In the genomic region with DNA sequence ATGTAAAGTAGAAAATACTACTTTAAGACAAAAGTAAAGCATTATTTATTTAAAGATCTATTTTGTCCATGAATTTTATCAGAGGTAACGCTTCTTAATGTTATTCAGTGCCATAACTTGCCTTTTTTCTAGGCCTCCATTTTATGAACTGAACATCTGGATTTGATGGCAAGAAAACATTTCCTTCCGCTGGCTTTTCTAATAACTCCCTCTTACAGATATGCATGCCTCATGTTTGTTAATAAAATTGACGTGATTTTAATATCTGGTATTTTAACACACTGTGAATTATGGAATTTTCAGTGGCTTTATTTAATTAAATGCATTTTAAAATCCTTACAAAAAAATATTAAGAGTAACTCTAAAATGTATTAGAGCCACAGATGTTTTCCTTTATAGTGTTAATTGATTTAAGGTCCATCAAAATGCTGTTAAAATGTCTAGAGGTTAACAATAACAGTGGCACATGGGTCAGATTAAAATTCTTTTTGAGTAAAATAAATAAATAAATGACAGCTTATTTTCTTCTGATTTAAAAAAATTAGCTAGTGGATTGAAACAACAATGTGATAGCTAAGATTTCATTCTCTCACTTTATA, we compare ENCODE assay signal across 23 cellular contexts. TPM values are rescaled to one million over a fixed set of nuclear protein-coding genes. Genes with fewer than 3 reads are reported as not detected.
A peak's percentile ranks its signal among the peaks of the same experiment; 100 is the strongest.
DNase-seq lines count a peak whose midpoint lies in the region; ATAC-seq and TF ChIP-seq lines count a peak whose summit lies in the region.
"Had no signal": no experiment of that assay in that cellular context is flagged by ENCODE, and none has a peak within 500 bp of the region (broad histone marks: within the 10 kb centered on the region; RNA-seq: fewer than 3 reads in every experiment).

No MANE protein-coding gene starts in this region.

- no peaks in the 10 kb centered on the region for H4K20me1 ChIP-seq in Karpas-422 (ENCODE audit: insufficient read depth, low read depth, low read length)

- H3K36me3 Mint-ChIP-seq in activated CD8-positive, alpha-beta memory T cell treated with anti-CD3 and anti-CD28 coated beads, Interleukin-2, amount 10 ng/mL, durations not matched to agents 7 days and 5 days = peaks cover 61% of the 10 kb centered on the region
- peaks cover 66% of the 10 kb centered on the region for H3K36me3 Mint-ChIP-seq in activated T-helper 2 cell treated with anti-CD3 and anti-CD28 coated beads, Interferon-gamma antibody, Interleukin-2, Interleukin-4, amounts not matched to agents 10 μg/mL and 5 μg/mL and 100 μg/mL, durations not matched to agents 14 hours and 24 hours and 36 hours (ENCODE audit: low read depth)
- peaks cover 24% of the 10 kb centered on the region for H3K36me3 Mint-ChIP-seq in natural killer cell treated with Interleukin-12 subunit alpha and Interleukin-12 subunit beta and Interleukin-15 and Interleukin-18, amount 100 ng/mL, for 72 hours

- 0 out of 2 replicates have a peak overlapping the region, but pooled peaks have one; percentile 0 for H3K9ac ChIP-seq in Karpas-422 (ENCODE audit: low read length)

- peak overlapping the region; percentile 99 for H3K27ac ChIP-seq in Karpas-422 (ENCODE audit: low read length)
- H3K27ac ChIP-seq in testis = no peak overlapping the region
- H3K27ac ChIP-seq: PC-9, SJSA1, tibial artery had no signal

- no peaks in the 10 kb centered on the region for H3K9me2 ChIP-seq in Karpas-422 (replicated peaks; ENCODE audit: insufficient read depth, low read length)

- peaks cover 73% of the 10 kb centered on the region for H3K4me1 Mint-ChIP-seq in activated CD8-positive, alpha-beta memory T cell treated with anti-CD3 and anti-CD28 coated beads, Interleukin-2, amount 10 ng/mL, durations not matched to agents 7 days and 5 days
- peaks cover 68% of the 10 kb centered on the region for H3K4me1 Mint-ChIP-seq in activated T-helper 2 cell treated with anti-CD3 and anti-CD28 coated beads, Interferon-gamma antibody, Interleukin-2, Interleukin-4, amounts not matched to agents 10 μg/mL and 5 μg/mL and 100 μg/mL, durations not matched to agents 14 hours and 24 hours and 36 hours (ENCODE audit: low read depth)
- peaks cover 57 to 72% of the 10 kb centered on the region in 2 donors for H3K4me1 Mint-ChIP-seq in natural killer cell treated with Interleukin-12 subunit alpha and Interleukin-12 subunit beta and Interleukin-15 and Interleukin-18, amount 100 ng/mL, for 72 hours (ENCODE audit: low read depth in 2 of 2)

- intact Hi-C loops in activated T-helper 2 cell treated with anti-CD3 and anti-CD28 coated beads, Interferon-gamma antibody, Interleukin-2, Interleukin-4, amounts not matched to agents 10 μg/mL and 5 μg/mL and 100 μg/mL, durations not matched to agents 14 hours and 24 hours and 36 hours (cut with micrococcal nuclease) = loop anchor here (5.0 kb wide), 1 partner anchor 278 kb away; no protein-coding TSS in a partner anchor
- intact Hi-C loops in testis (cut with DNase I; ENCODE audit: low total_unique reads) = no loop called here
- intact Hi-C loops in head of caudate nucleus (cut with DNase I) = no loop called here

- peaks cover 75% of the 10 kb centered on the region for H3K79me2 ChIP-seq in Karpas-422 (ENCODE audit: low read length)

- no peaks in the 10 kb centered on the region for H3K27me3 Mint-ChIP-seq in activated CD8-positive, alpha-beta memory T cell treated with anti-CD3 and anti-CD28 coated beads, Interleukin-2, amount 10 ng/mL, durations not matched to agents 7 days and 5 days
- H3K27me3 Mint-ChIP-seq in activated T-helper 2 cell treated with anti-CD3 and anti-CD28 coated beads, Interferon-gamma antibody, Interleukin-2, Interleukin-4, amounts not matched to agents 10 μg/mL and 5 μg/mL and 100 μg/mL, durations not matched to agents 14 hours and 24 hours and 36 hours (ENCODE audit: low read depth) = no peaks in the 10 kb centered on the region
- no peaks in the 10 kb centered on the region for H3K27me3 Mint-ChIP-seq in natural killer cell treated with Interleukin-12 subunit alpha and Interleukin-12 subunit beta and Interleukin-15 and Interleukin-18, amount 100 ng/mL, for 72 hours

- H3K4me3 ChIP-seq in Karpas-422 (ENCODE audit: low read length) = peak overlapping the region; percentile 7; the same call in 1 of the 2 replicates
- no peak overlapping the region for H3K4me3 ChIP-seq in testis
- H3K4me3 ChIP-seq: PC-9, SJSA1, tibial artery had no signal

- WGBS in testis, 2 donors = 91 to 93% methylated on average over 3 of the region's 3 CpGs

- H3K27me3 ChIP-seq in Karpas-422 (ENCODE audit: low read length) = no peaks in the 10 kb centered on the region
- H3K27me3 ChIP-seq in testis = no peaks in the 10 kb centered on the region
- H3K27me3 ChIP-seq: SJSA1, tibial artery had no signal

- no peak for TF ChIP-seq POLR2A in testis (IDR thresholded peaks at IDR 0.05)

- H3K36me3 ChIP-seq in Karpas-422 (ENCODE audit: insufficient read depth, low read length) (peaks cover 30% of the 10 kb centered on the region), testis (ENCODE audit: low read depth, missing control alignments) (no peaks in the 10 kb centered on the region)
- H3K36me3 ChIP-seq: SJSA1, tibial artery had no signal

- H3K4me1 ChIP-seq in Karpas-422 (ENCODE audit: low read length) (peaks cover 100% of the 10 kb centered on the region), testis (no peaks in the 10 kb centered on the region)

- CTCF ChIA-PET in activated CD8-positive, alpha-beta memory T cell treated with anti-CD3 and anti-CD28 coated beads, Interleukin-2, amount 10 ng/mL, durations not matched to agents 7 days and 5 days (lab: Charles Lee) = no interaction called here

- peak overlapping the region; percentile 9 for H3K4me3 Mint-ChIP-seq in activated CD8-positive, alpha-beta memory T cell treated with anti-CD3 and anti-CD28 coated beads, Interleukin-2, amount 10 ng/mL, durations not matched to agents 7 days and 5 days
- peak overlapping the region; percentile 15 for H3K4me3 Mint-ChIP-seq in activated T-helper 2 cell treated with anti-CD3 and anti-CD28 coated beads, Interferon-gamma antibody, Interleukin-2, Interleukin-4, amounts not matched to agents 10 μg/mL and 5 μg/mL and 100 μg/mL, durations not matched to agents 14 hours and 24 hours and 36 hours (ENCODE audit: low read depth)
- H3K4me3 Mint-ChIP-seq in natural killer cell treated with Interleukin-12 subunit alpha and Interleukin-12 subunit beta and Interleukin-15 and Interleukin-18, amount 100 ng/mL, for 72 hours = peak overlapping the region; percentile 31
- H3K4me3 Mint-ChIP-seq: endodermal cell, nephron progenitor cell had no signal

- H3K9me3 ChIP-seq in Karpas-422 (ENCODE audit: low read length) (no peaks in the 10 kb centered on the region), testis (no peaks in the 10 kb centered on the region)
- H3K9me3 ChIP-seq: SJSA1, tibial artery had no signal

- DNase-seq in activated CD8-positive, alpha-beta memory T cell treated with anti-CD3 and anti-CD28 coated beads, Interleukin-2, amount 10 ng/mL, durations not matched to agents 7 days and 5 days = no peak
- no peak for DNase-seq in activated CD8-positive, alpha-beta memory T cell treated with anti-CD3 and anti-CD28 coated beads, Interleukin-2, amount 50 U/mL, for 4 hours
- DNase-seq in Karpas-422 = no peak
- DNase-seq in activated T-helper 2 cell treated with anti-CD3 and anti-CD28 coated beads, Interferon-gamma antibody, Interleukin-2, Interleukin-4, amounts not matched to agents 10 μg/mL and 5 μg/mL and 100 μg/mL, durations not matched to agents 14 hours and 24 hours and 36 hours (ENCODE audit: low spot score) = no peak
- DNase-seq in natural killer cell treated with Interleukin-12 subunit alpha and Interleukin-12 subunit beta and Interleukin-15 and Interleukin-18, amount 100 ng/mL, for 72 hours (ENCODE audit: low spot score) = no peak
- DNase-seq in testis = no peak
- DNase-seq in nucleus accumbens (lab: John Stamatoyannopoulos, UW) = no peak
- no peak for DNase-seq in head of caudate nucleus
- DNase-seq: activated effector memory CD4-positive, alpha-beta T cell treated with anti-CD3 and anti-CD28 coated beads, Interleukin-2, amount 50 U/mL, for 16 hours; C1 segment of cervical spinal cord; endodermal cell; kidney glomerular epithelial cell; mesendoderm; NCI-H1694; NCI-H2227 treated with DMSO at 0.1 percent for 48 hours; NCI-H82; nephron progenitor cell; PC-9; stimulated activated CD4-positive, alpha-beta T cell treated with anti-CD3 and anti-CD28 coated beads, Interleukin-12 subunit alpha, Interleukin-12 subunit beta, amount 100 ng/mL, for 4 hours; tibial artery had no signal

- no peak overlapping the region for H2AFZ ChIP-seq in Karpas-422 (ENCODE audit: low read length)
- H2AFZ ChIP-seq: PC-9 had no signal

- peak overlapping the region; percentile 62 for H3K27ac Mint-ChIP-seq in activated CD8-positive, alpha-beta memory T cell treated with anti-CD3 and anti-CD28 coated beads, Interleukin-2, amount 10 ng/mL, durations not matched to agents 7 days and 5 days
- peak overlapping the region; percentile 44 for H3K27ac Mint-ChIP-seq in activated T-helper 2 cell treated with anti-CD3 and anti-CD28 coated beads, Interferon-gamma antibody, Interleukin-2, Interleukin-4, amounts not matched to agents 10 μg/mL and 5 μg/mL and 100 μg/mL, durations not matched to agents 14 hours and 24 hours and 36 hours
- H3K27ac Mint-ChIP-seq in natural killer cell treated with Interleukin-12 subunit alpha and Interleukin-12 subunit beta and Interleukin-15 and Interleukin-18, amount 100 ng/mL, for 72 hours = peak overlapping the region; percentile 87 to 90
- H3K27ac Mint-ChIP-seq: endodermal cell, nephron progenitor cell had no signal

- peak overlapping the region; percentile 86 for H3K4me2 ChIP-seq in Karpas-422 (ENCODE audit: low read depth, low read length, poor library complexity, severe bottlenecking)
- H3K4me2 ChIP-seq: PC-9 had no signal

- TF ChIP-seq CTCF in testis (IDR thresholded peaks at IDR 0.05) = no peak

- ATAC-seq in activated CD8-positive, alpha-beta memory T cell treated with anti-CD3 and anti-CD28 coated beads, Interleukin-2, amount 10 ng/mL, durations not matched to agents 7 days and 5 days = no peak
- no peak for ATAC-seq in natural killer cell treated with Interleukin-12 subunit alpha and Interleukin-12 subunit beta and Interleukin-15 and Interleukin-18, amount 100 ng/mL, for 72 hours

- no peaks in the 10 kb centered on the region for H3K9me3 Mint-ChIP-seq in activated CD8-positive, alpha-beta memory T cell treated with anti-CD3 and anti-CD28 coated beads, Interleukin-2, amount 10 ng/mL, durations not matched to agents 7 days and 5 days (ENCODE audit: low read depth)
- H3K9me3 Mint-ChIP-seq in activated T-helper 2 cell treated with anti-CD3 and anti-CD28 coated beads, Interferon-gamma antibody, Interleukin-2, Interleukin-4, amounts not matched to agents 10 μg/mL and 5 μg/mL and 100 μg/mL, durations not matched to agents 14 hours and 24 hours and 36 hours = no peaks in the 10 kb centered on the region
- H3K9me3 Mint-ChIP-seq in natural killer cell treated with Interleukin-12 subunit alpha and Interleukin-12 subunit beta and Interleukin-15 and Interleukin-18, amount 100 ng/mL, for 72 hours = peaks cover 8% of the 10 kb centered on the region
- H3K9me3 Mint-ChIP-seq: endodermal cell, nephron progenitor cell had no signal

RNA-seq across cellular contexts. Expression of a gene that starts 15.1 kb away (rescaled TPM):
- total RNA-seq in activated CD8-positive, alpha-beta memory T cell treated with anti-CD3 and anti-CD28 coated beads, Interleukin-2, amount 10 ng/mL, durations not matched to agents 7 days and 5 days = 100 to 1,000 TPM; 556 to 674 TPM
- 367 and 812 TPM in 2 replicates for total RNA-seq in Karpas-422 (2014; rRNA removed; shearing (Covaris generic); ENCODE audit: low replicate concordance)
- total RNA-seq in activated T-helper 2 cell treated with anti-CD3 and anti-CD28 coated beads, Interferon-gamma antibody, Interleukin-2, Interleukin-4, amounts not matched to agents 10 μg/mL and 5 μg/mL and 100 μg/mL, durations not matched to agents 14 hours and 24 hours and 36 hours = 321 and 333 TPM in 2 replicates
- 100 to 1,000 TPM; 334 to 761 TPM for total RNA-seq in natural killer cell treated with Interleukin-12 subunit alpha and Interleukin-12 subunit beta and Interleukin-15 and Interleukin-18, amount 100 ng/mL, for 72 hours
- 1 to 10 TPM; 5.1 to 9.7 TPM for total RNA-seq in testis
- polyA plus RNA-seq in testis (ENCODE audit: insufficient read depth, low read depth, low replicate concordance) = 10.8 TPM
- total RNA-seq: A673, chondrocyte, SJSA1 had no signal

Comparison
In these comparisons a context has a peak if more than half of its experiments do, and no peak if none do; other contexts are left out.
1. RNA of a gene that starts 15.1 kb away (total RNA-seq): 367 to 812 TPM in Karpas-422, 334 to 761 TPM in natural killer cell treated with Interleukin-12 subunit alpha and Interleukin-12 subunit beta and Interleukin-15 and Interleukin-18, amount 100 ng/mL, for 72 hours, 556 to 674 TPM in activated CD8-positive, alpha-beta memory T cell treated with anti-CD3 and anti-CD28 coated beads, Interleukin-2, amount 10 ng/mL, durations not matched to agents 7 days and 5 days and 321 to 333 TPM in activated T-helper 2 cell treated with anti-CD3 and anti-CD28 coated beads, Interferon-gamma antibody, Interleukin-2, Interleukin-4, amounts not matched to agents 10 μg/mL and 5 μg/mL and 100 μg/mL, durations not matched to agents 14 hours and 24 hours and 36 hours; 5.1 to 9.7 TPM in testis; every median in the first group is over 10 times any median in the second.
2. Peak in every context shown above with its lines, with median percentiles within 50 percentile points of each other: H3K27ac Mint-ChIP-seq and H3K4me3 Mint-ChIP-seq.